Comparison of ENCODE assay signal across 27 cellular contexts in genomic region chr15:92271179-92271578, GRCh38.
"Had no signal": no experiment of that assay in that cellular context is flagged by ENCODE, and none has a peak within 500 bp of the region (broad histone marks: within the 10 kb centered on the region; RNA-seq: fewer than 3 reads in every experiment).

No MANE protein-coding gene starts in this region.

- H3K4me1 Mint-ChIP-seq: naive thymus-derived CD8-positive, alpha-beta T cell; nephron progenitor cell; stimulated activated naive CD8-positive, alpha-beta T cell treated with anti-CD3 and anti-CD28 coated beads, Interleukin-15, amount 100 ng/mL, for 72 hours had no signal

- H2AFZ ChIP-seq: hepatocyte had no signal

- H3K27ac Mint-ChIP-seq: dendritic cell treated with granulocyte-macrophage colony-stimulating factor and Interleukin-4, amounts not matched to agents 40 ng/mL and 50 ng/mL, for 4 days; endodermal cell; naive thymus-derived CD8-positive, alpha-beta T cell; nephron progenitor cell; stimulated activated naive CD8-positive, alpha-beta T cell treated with anti-CD3 and anti-CD28 coated beads, Interleukin-15, amount 100 ng/mL, for 72 hours had no signal

- H3K27me3 ChIP-seq: colonic mucosa, hepatocyte, left lung, right atrium auricular region, transverse colon, upper lobe of right lung, uterus had no signal

- H3K36me3 ChIP-seq: colonic mucosa, esophagus squamous epithelium, gastroesophageal sphincter, heart left ventricle, left lung, prostate gland, right atrium auricular region, suprapubic skin, transverse colon, upper lobe of right lung, uterus had no signal

- H3K4me2 ChIP-seq: hepatocyte, smooth muscle cell had no signal

- H3K27me3 Mint-ChIP-seq: dendritic cell treated with granulocyte-macrophage colony-stimulating factor and Interleukin-4, amounts not matched to agents 40 ng/mL and 50 ng/mL, for 4 days had no signal

- H3K4me3 ChIP-seq: colonic mucosa, esophagus squamous epithelium, gastroesophageal sphincter, heart left ventricle, hepatocyte, left lung, prostate gland, right atrium auricular region, smooth muscle cell, suprapubic skin, transverse colon, upper lobe of right lung, uterus had no signal

- ATAC-seq: gastroesophageal sphincter; heart left ventricle; left cardiac atrium; left lung; naive thymus-derived CD8-positive, alpha-beta T cell; sciatic nerve; stimulated activated naive CD8-positive, alpha-beta T cell treated with anti-CD3 and anti-CD28 coated beads, Interleukin-15, amount 100 ng/mL, for 72 hours; upper lobe of right lung had no signal

- H3K4me3 Mint-ChIP-seq: dendritic cell treated with granulocyte-macrophage colony-stimulating factor and Interleukin-4, amounts not matched to agents 40 ng/mL and 50 ng/mL, for 4 days; endodermal cell; naive thymus-derived CD8-positive, alpha-beta T cell; nephron progenitor cell; stimulated activated naive CD8-positive, alpha-beta T cell treated with anti-CD3 and anti-CD28 coated beads, Interleukin-15, amount 100 ng/mL, for 72 hours had no signal

- DNase-seq: colonic mucosa; effector CD8-positive, alpha-beta T cell; endodermal cell; esophagus squamous epithelium; heart left ventricle; kidney; left cardiac atrium; left lung; naive thymus-derived CD8-positive, alpha-beta T cell; nephron progenitor cell; stimulated activated CD4-positive, alpha-beta T cell treated with anti-CD3 and anti-CD28 coated beads, Interleukin-12 subunit alpha, Interleukin-12 subunit beta, amount 100 ng/mL, for 4 hours; stimulated activated CD4-positive, alpha-beta T cell treated with anti-CD3 and anti-CD28 coated beads, Interleukin-1b, Interleukin-23, amount 100 ng/mL, for 48 hours; stimulated activated CD4-positive, alpha-beta T cell treated with anti-CD3 and anti-CD28 coated beads, Interleukin-4, amount 100 ng/mL, for 1 hour; stimulated activated CD8-positive, alpha-beta memory T cell treated with anti-CD3 and anti-CD28 coated beads, Interleukin-4, amount 100 ng/mL, for 48 hours; stimulated activated naive CD4-positive, alpha-beta T cell; stimulated activated naive CD8-positive, alpha-beta T cell treated with anti-CD3 and anti-CD28 coated beads, Interleukin-15, amount 100 ng/mL, for 72 hours; transverse colon; upper lobe of right lung; uterus had no signal

- H3K79me2 ChIP-seq: hepatocyte had no signal

- H3K9me3 ChIP-seq: colonic mucosa, esophagus squamous epithelium, gastroesophageal sphincter, heart left ventricle, left lung, prostate gland, right atrium auricular region, suprapubic skin, transverse colon, upper lobe of right lung, uterus had no signal

- H3K4me1 ChIP-seq: colonic mucosa, esophagus squamous epithelium, gastroesophageal sphincter, left lung, prostate gland, right atrium auricular region, suprapubic skin, transverse colon, upper lobe of right lung, uterus had no signal

- H3K27ac ChIP-seq: colonic mucosa, esophagus squamous epithelium, gastroesophageal sphincter, heart left ventricle, hepatocyte, left lung, prostate gland, right atrium auricular region, suprapubic skin, transverse colon, upper lobe of right lung, uterus had no signal

- H3K9me3 Mint-ChIP-seq: dendritic cell treated with granulocyte-macrophage colony-stimulating factor and Interleukin-4, amounts not matched to agents 40 ng/mL and 50 ng/mL, for 4 days; naive thymus-derived CD8-positive, alpha-beta T cell; nephron progenitor cell; stimulated activated naive CD8-positive, alpha-beta T cell treated with anti-CD3 and anti-CD28 coated beads, Interleukin-15, amount 100 ng/mL, for 72 hours had no signal

- H3K36me3 Mint-ChIP-seq: naive thymus-derived CD8-positive, alpha-beta T cell had no signal
